ENCODE assay signal across 12 cellular contexts in the genomic region with DNA sequence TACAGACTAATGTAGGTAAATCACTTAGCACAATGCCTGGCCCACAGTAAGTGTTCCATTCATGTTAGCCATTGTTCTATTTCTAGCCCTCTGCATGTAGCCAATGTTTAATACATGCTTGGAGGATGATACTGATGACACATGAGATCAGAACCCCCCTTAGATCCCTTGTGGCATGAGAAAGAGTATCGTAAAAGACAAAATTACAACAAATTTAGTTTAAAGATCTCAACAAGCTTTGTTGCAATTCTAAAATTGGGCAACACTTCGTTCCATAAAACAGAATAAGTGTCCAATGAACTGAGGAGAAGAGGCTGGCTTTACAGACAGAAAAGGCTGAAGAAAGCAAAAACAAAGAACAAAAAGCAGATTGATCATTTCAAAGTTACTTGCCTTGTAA.
DNase-seq lines count a peak whose midpoint lies in the region; ATAC-seq and TF ChIP-seq lines count a peak whose summit lies in the region.
"Had no signal": no experiment of that assay in that cellular context is flagged by ENCODE, and none has a peak within 500 bp of the region (broad histone marks: within the 10 kb centered on the region; RNA-seq: fewer than 3 reads in every experiment).

No MANE protein-coding gene starts in this region.

- H3K79me2 ChIP-seq in OCI-LY3 (ENCODE audit: low read length) = no peaks in the 10 kb centered on the region

- no peaks in the 10 kb centered on the region for H3K9me3 ChIP-seq in OCI-LY3 (ENCODE audit: insufficient read depth, low read length)
- H3K9me3 ChIP-seq in mesenchymal stem cell (ENCODE audit: control insufficient read depth, low read length) = no peaks in the 10 kb centered on the region
- H3K9me3 ChIP-seq: tibial nerve had no signal

- H3K9ac ChIP-seq in OCI-LY3 (ENCODE audit: low read length) (no peak overlapping the region), mesenchymal stem cell (ENCODE audit: low read length) (peak overlapping the region; percentile 89)

- H4K91ac ChIP-seq in mesenchymal stem cell (ENCODE audit: low read length) = no peak overlapping the region

- no peak overlapping the region for H3K18ac ChIP-seq in mesenchymal stem cell (ENCODE audit: low read depth in 1 of 2, low read length in 2 of 2)

- H3K4me1 ChIP-seq in OCI-LY3 (ENCODE audit: low read length) (peaks cover 38% of the 10 kb centered on the region), mesenchymal stem cell (ENCODE audit: control insufficient read depth, insufficient read depth, low read depth, low read length) (peaks cover 14% of the 10 kb centered on the region)

- no peak overlapping the region for H3K4ac ChIP-seq in mesenchymal stem cell (ENCODE audit: low read depth in 1 of 2, low read length in 2 of 2)

- H3K4me3 ChIP-seq in OCI-LY3 (ENCODE audit: low read length) (no peak overlapping the region), mesenchymal stem cell (ENCODE audit: insufficient read depth in 1 of 2, low read depth in 1 of 2, low read length in 2 of 2) (peak overlapping the region in 1 of 2 experiments; percentile 66)
- H3K4me3 ChIP-seq: SK-N-MC, tibial nerve had no signal

- ATAC-seq in GM21619 (IDR thresholded peaks at IDR 0.05; ENCODE audit: unreplicated experiment) = peak; percentile 12

- DNase-seq in AG08395 (ENCODE audit: low spot score) (peak; percentile 36), mesenchymal stem cell (no peak), ecto neural progenitor cell (ENCODE audit: low spot score) (no peak)
- no peak for DNase-seq in activated CD4-positive, alpha-beta T cell treated with anti-CD3 and anti-CD28 coated beads, Interleukin-2, amount 50 U/mL, for 1 hour
- no peak for DNase-seq in activated CD4-positive, CD25-positive, alpha-beta regulatory T cell treated with anti-CD3 and anti-CD28 coated beads, Interleukin-2, amount 50 U/mL, for 72 hours
- DNase-seq in stimulated activated CD4-positive, alpha-beta T cell treated with anti-CD3 and anti-CD28 coated beads, Interleukin-4, amount 100 ng/mL, for 24 hours = no peak
- DNase-seq: amniotic stem cell, nucleus accumbens had no signal

- H2BK5ac ChIP-seq in mesenchymal stem cell (ENCODE audit: low read depth, low read length, poor library complexity, severe bottlenecking) = no peak overlapping the region

- H3K36me3 ChIP-seq in OCI-LY3 (replicated peaks; ENCODE audit: low read depth, low read length) (no peaks in the 10 kb centered on the region), mesenchymal stem cell (ENCODE audit: control insufficient read depth in 1 of 2, insufficient read depth in 2 of 2, low read depth in 1 of 2, low read length in 2 of 2) (no peaks in the 10 kb centered on the region)
- H3K36me3 ChIP-seq: tibial nerve had no signal

- H2BK120ac ChIP-seq in mesenchymal stem cell (ENCODE audit: low read depth, low read length) = no peak overlapping the region

- no peaks in the 10 kb centered on the region for H4K20me1 ChIP-seq in OCI-LY3 (ENCODE audit: insufficient read depth, low read length)

- H3K27me3 ChIP-seq in OCI-LY3 (ENCODE audit: low read depth, low read length) = 0 out of 2 replicates have a peak, but pooled peaks cover 4% of the 10 kb centered on the region
- H3K27me3 ChIP-seq in mesenchymal stem cell (ENCODE audit: control insufficient read depth in 1 of 2, insufficient read depth in 1 of 2, low read length in 2 of 2) = no peaks in the 10 kb centered on the region
- H3K27me3 ChIP-seq: tibial nerve had no signal

- no peak overlapping the region for H3K27ac ChIP-seq in OCI-LY3 (ENCODE audit: low read length)
- no peak overlapping the region for H3K27ac ChIP-seq in mesenchymal stem cell (ENCODE audit: low read length, poor library complexity, severe bottlenecking)
- H3K27ac ChIP-seq: SK-N-MC had no signal

- H2AK5ac ChIP-seq in mesenchymal stem cell (ENCODE audit: low read length, severe bottlenecking) = no peak overlapping the region

- no peak overlapping the region for H3K23ac ChIP-seq in mesenchymal stem cell (ENCODE audit: low read length in 2 of 2)

- H2AFZ ChIP-seq in OCI-LY3 (ENCODE audit: low read depth, low read length) (peak overlapping the region; percentile 89), mesenchymal stem cell (ENCODE audit: low read depth, low read length) (no peak overlapping the region)

- H3K14ac ChIP-seq in mesenchymal stem cell (ENCODE audit: low read length in 2 of 2) = no peak overlapping the region

- TF ChIP-seq CTCF in OCI-LY3 (IDR thresholded peaks at IDR 0.05; ENCODE audit: low read depth, low read length) = no peak

- H2BK15ac ChIP-seq in mesenchymal stem cell (ENCODE audit: low read depth, poor library complexity, severe bottlenecking) = no peak overlapping the region

- peak overlapping the region; percentile 35; the same call in 1 of the 2 replicates for H3K4me2 ChIP-seq in OCI-LY3 (ENCODE audit: low read length)
- H3K4me2 ChIP-seq in mesenchymal stem cell (ENCODE audit: low read length, poor library complexity, severe bottlenecking) = no peak overlapping the region

- no peaks in the 10 kb centered on the region for H3K79me1 ChIP-seq in mesenchymal stem cell (replicated peaks; ENCODE audit: low read length, poor library complexity, severe bottlenecking)

- 96% methylated on average over 2 of the region's 2 CpGs for WGBS in mesenchymal stem cell

- no peak overlapping the region for H2BK12ac ChIP-seq in mesenchymal stem cell (ENCODE audit: low read length in 2 of 2)

- no peak overlapping the region for H4K8ac ChIP-seq in mesenchymal stem cell (ENCODE audit: low read length)
